Comparison of ENCODE assay signal across 25 cellular contexts in genomic region chr12:19588944-19589343, GRCh38.
"Had no signal": no experiment of that assay in that cellular context is flagged by ENCODE, and none has a peak within 500 bp of the region (broad histone marks: within the 10 kb centered on the region; RNA-seq: fewer than 3 reads in every experiment).

No MANE protein-coding gene starts in this region.

- H3K27me3 ChIP-seq: gastrocnemius medialis, hepatocyte, neutrophil, right lobe of liver, testis, transverse colon had no signal

- H3K9me3 ChIP-seq: gastrocnemius medialis, neutrophil, right lobe of liver, testis, transverse colon had no signal

- H3K27ac ChIP-seq: gastrocnemius medialis, hepatocyte, neutrophil, right lobe of liver, testis, transverse colon had no signal

- DNase-seq: activated CD4-positive, alpha-beta memory T cell treated with anti-CD3 and anti-CD28 coated beads for 36 hours; activated CD4-positive, alpha-beta T cell treated with anti-CD3 and anti-CD28 coated beads, Interleukin-2, amount 10 ng/mL, durations not matched to agents 24 days and 14 days; activated CD4-positive, CD25-positive, alpha-beta regulatory T cell treated with anti-CD3 and anti-CD28 coated beads, Interleukin-2, amount 50 U/mL, for 72 hours; activated CD8-positive, alpha-beta memory T cell treated with anti-CD3 and anti-CD28 coated beads, Interleukin-2, amount 50 U/mL, for 4 hours; activated gamma-delta T cell treated with Interleukin-2 at 50 U/mL for 16 hours; activated naive CD8-positive, alpha-beta T cell treated with anti-CD3 and anti-CD28 coated beads, Interleukin-2, amount 50 U/mL, for 24 hours; activated T-cell treated with anti-CD3 and anti-CD28 coated beads, Interleukin-2, amount 50 U/mL, for 24 hours; amygdala; caudate nucleus; cortex of kidney; effector memory CD8-positive, alpha-beta T cell; erythroblast; gastrocnemius medialis; islet precursor cell; left ventricle myocardium superior; naive B cell; nephron progenitor cell; right lobe of liver; stimulated activated CD4-positive, alpha-beta T cell treated with anti-CD3 and anti-CD28 coated beads, Interleukin-2, amount 100 ng/mL, for 48 hours; stimulated activated naive CD4-positive, alpha-beta T cell treated with Interleukin-2 at 50 U/mL for 16 hours; testis; transverse colon had no signal

- H3K4me3 ChIP-seq: gastrocnemius medialis, hepatocyte, right lobe of liver, testis, transverse colon had no signal

- H3K36me3 ChIP-seq: gastrocnemius medialis, neutrophil, right lobe of liver, transverse colon had no signal

- ATAC-seq: activated naive CD8-positive, alpha-beta T cell treated with anti-CD3 and anti-CD28 coated beads, Interleukin-2, amount 50 U/mL, for 24 hours; activated T-helper 17 cell treated with anti-CD3 and anti-CD28 coated beads, Interleukin-2, amount 50 U/mL, for 72 hours; effector memory CD8-positive, alpha-beta T cell; gastrocnemius medialis; left ventricle myocardium superior; right lobe of liver had no signal

- H3K4me1 ChIP-seq: gastrocnemius medialis, right lobe of liver, testis, transverse colon had no signal
